16 cellular contexts compared by ENCODE assay signal in genomic region chr10:129675027-129675769, GRCh38.
A peak's percentile ranks its signal among the peaks of the same experiment; 100 is the strongest.
DNase-seq lines count a peak whose midpoint lies in the region; ATAC-seq, FAIRE-seq and TF ChIP-seq lines count a peak whose summit lies in the region.
"Had no signal": no experiment of that assay in that cellular context is flagged by ENCODE, and none has a peak within 500 bp of the region (broad histone marks: within the 10 kb centered on the region; RNA-seq: fewer than 3 reads in every experiment).

No MANE protein-coding gene starts in this region.

- H4K20me1 ChIP-seq in neural progenitor cell (ENCODE audit: low read depth) (no peaks in the 10 kb centered on the region), smooth muscle cell (ENCODE audit: low read depth) (no peaks in the 10 kb centered on the region)

- H3K36me3 ChIP-seq in esophagus muscularis mucosa, result no peaks in the 10 kb centered on the region
- H3K36me3 ChIP-seq in neural progenitor cell, result no peaks in the 10 kb centered on the region
- no peaks in the 10 kb centered on the region for H3K36me3 ChIP-seq in smooth muscle cell (ENCODE audit: low read depth)
- H3K36me3 ChIP-seq: HAP-1 had no signal

- H3K27me3 ChIP-seq in esophagus muscularis mucosa (no peaks in the 10 kb centered on the region), neural progenitor cell (no peaks in the 10 kb centered on the region), smooth muscle cell (ENCODE audit: low read depth) (no peaks in the 10 kb centered on the region)

- H3K4me3 ChIP-seq in esophagus muscularis mucosa (no peak overlapping the region), neural progenitor cell (no peak overlapping the region), smooth muscle cell (no peak overlapping the region)
- H3K4me3 ChIP-seq: HAP-1 had no signal

- 87% methylated on average over 17 of the region's 17 CpGs for whole genome bisulfite sequencing in esophagus muscularis mucosa
- WGBS in smooth muscle cell (ENCODE audit: low lambda C conversion rate), result 96% methylated on average over 17 of the region's 17 CpGs

- no peak overlapping the region for H3K4me3 Mint-ChIP-seq in stimulated activated naive CD8-positive, alpha-beta T cell treated with anti-CD3 and anti-CD28 coated beads, Interleukin-15, amount 100 ng/mL, for 72 hours
- no peak overlapping the region for H3K4me3 Mint-ChIP-seq in neural progenitor cell
- H3K4me3 Mint-ChIP-seq: CD4-positive, alpha-beta T cell had no signal

- H3K9ac ChIP-seq in neural progenitor cell (no peak overlapping the region), smooth muscle cell (ENCODE audit: low read depth) (no peak overlapping the region)

- no peak for DNase-seq in stimulated activated naive CD8-positive, alpha-beta T cell treated with anti-CD3 and anti-CD28 coated beads, Interleukin-15, amount 100 ng/mL, for 72 hours
- no peak for DNase-seq in stimulated activated naive CD8-positive, alpha-beta T cell treated with anti-CD3 and anti-CD28 coated beads, Interleukin-15, Interleukin-2, amounts not matched to agents 100 U/mL and 50 U/mL, for 24 hours
- peak; percentile 91 for DNase-seq in esophagus muscularis mucosa (ENCODE audit: extremely low spot score)
- DNase-seq in neural progenitor cell (ENCODE audit: low spot score), result no peak
- no peak for DNase-seq in smooth muscle cell (lab: John Stamatoyannopoulos, UW; ENCODE audit: unreplicated experiment)
- DNase-seq in NCI-H1436 (lab: John Stamatoyannopoulos, UW), result no peak
- DNase-seq in GM12891 (ENCODE audit: insufficient read length, low spot score), result no peak
- DNase-seq: 8988T; CD4-positive, alpha-beta T cell; DMS153; DMS79; GDM1 had no signal

- H3K4me1 ChIP-seq in esophagus muscularis mucosa, result no peaks in the 10 kb centered on the region
- H3K4me1 ChIP-seq in neural progenitor cell, result no peaks in the 10 kb centered on the region
- no peaks in the 10 kb centered on the region for H3K4me1 ChIP-seq in smooth muscle cell (ENCODE audit: low read depth)
- H3K4me1 ChIP-seq: HAP-1 had no signal

- H3K36me3 Mint-ChIP-seq in neural progenitor cell, result peaks cover 5% of the 10 kb centered on the region

- H3F3A ChIP-seq in neural progenitor cell (ENCODE audit: low read depth) (no peaks in the 10 kb centered on the region), smooth muscle cell (ENCODE audit: low read depth) (no peaks in the 10 kb centered on the region)

- no peak for TF ChIP-seq EP300 in esophagus muscularis mucosa (IDR thresholded peaks at IDR 0.05)

- H3K9me3 Mint-ChIP-seq in stimulated activated naive CD8-positive, alpha-beta T cell treated with anti-CD3 and anti-CD28 coated beads, Interleukin-15, amount 100 ng/mL, for 72 hours, result peaks cover 15 to 26% of the 10 kb centered on the region in 2 donors
- peaks cover 19% of the 10 kb centered on the region for H3K9me3 Mint-ChIP-seq in neural progenitor cell

- ATAC-seq in stimulated activated naive CD8-positive, alpha-beta T cell treated with anti-CD3 and anti-CD28 coated beads, Interleukin-15, amount 100 ng/mL, for 72 hours, result no peak
- no peak for ATAC-seq in stimulated activated naive CD8-positive, alpha-beta T cell treated with anti-CD3 and anti-CD28 coated beads, Interleukin-15, Interleukin-2, amounts not matched to agents 100 U/mL and 50 U/mL, for 24 hours
- no peak for ATAC-seq in GM19023 (IDR thresholded peaks at IDR 0.05; ENCODE audit: unreplicated experiment)

- TF ChIP-seq POLR2A in esophagus muscularis mucosa (IDR thresholded peaks at IDR 0.05; ENCODE audit: low read depth) (no peak), GM12891 (IDR thresholded peaks at IDR 0.05; ENCODE audit: low read depth, low read length) (no peak)

- H2AFZ ChIP-seq in neural progenitor cell (replicated peaks), result no peak overlapping the region
- no peak overlapping the region for H2AFZ ChIP-seq in smooth muscle cell (ENCODE audit: low read depth)

- no peak overlapping the region for H3K4me2 ChIP-seq in neural progenitor cell
- no peak overlapping the region for H3K4me2 ChIP-seq in smooth muscle cell

- peaks cover 6% of the 10 kb centered on the region for H3K4me1 Mint-ChIP-seq in stimulated activated naive CD8-positive, alpha-beta T cell treated with anti-CD3 and anti-CD28 coated beads, Interleukin-15, amount 100 ng/mL, for 72 hours
- H3K4me1 Mint-ChIP-seq in neural progenitor cell, result no peaks in the 10 kb centered on the region

- H3K27ac ChIP-seq in esophagus muscularis mucosa (replicated peaks in 1 of 4), result no peak overlapping the region
- no peak overlapping the region for H3K27ac ChIP-seq in neural progenitor cell
- H3K27ac ChIP-seq in smooth muscle cell (ENCODE audit: low read depth), result no peak overlapping the region
- H3K27ac ChIP-seq: C4-2B had no signal

- TF ChIP-seq CTCF in esophagus muscularis mucosa (IDR thresholded peaks at IDR 0.05) (no peak), neural progenitor cell (IDR thresholded peaks at IDR 0.05) (no peak), smooth muscle cell (IDR thresholded peaks at IDR 0.05; ENCODE audit: borderline replicate concordance, insufficient read depth, poor library complexity, severe bottlenecking) (no peak)

- H3K9me3 ChIP-seq in esophagus muscularis mucosa (peaks cover 0 to under 1% (median 0%) of the 10 kb centered on the region in 4 donors), neural progenitor cell (ENCODE audit: low read depth) (no peaks in the 10 kb centered on the region), smooth muscle cell (replicated peaks; ENCODE audit: low read depth) (no peaks in the 10 kb centered on the region)
- H3K9me3 ChIP-seq: HAP-1 had no signal

- intact Hi-C loops in esophagus muscularis mucosa (cut with DNase I), result no loop called here

- H3K27me3 Mint-ChIP-seq in stimulated activated naive CD8-positive, alpha-beta T cell treated with anti-CD3 and anti-CD28 coated beads, Interleukin-15, amount 100 ng/mL, for 72 hours, result no peaks in the 10 kb centered on the region
- peaks cover 6% of the 10 kb centered on the region for H3K27me3 Mint-ChIP-seq in neural progenitor cell (ENCODE audit: insufficient read depth, low read depth)
- H3K27me3 Mint-ChIP-seq: CD4-positive, alpha-beta T cell had no signal

- FAIRE-seq in GM12891 (lab: Jason Lieb, UNC), result no peak
- FAIRE-seq: GM19239 had no signal

- peak overlapping the region; percentile 74 to 92 for H3K27ac Mint-ChIP-seq in stimulated activated naive CD8-positive, alpha-beta T cell treated with anti-CD3 and anti-CD28 coated beads, Interleukin-15, amount 100 ng/mL, for 72 hours
- H3K27ac Mint-ChIP-seq in neural progenitor cell, result peak overlapping the region; percentile 26
- H3K27ac Mint-ChIP-seq: CD4-positive, alpha-beta T cell had no signal

- no peaks in the 10 kb centered on the region for H3K79me2 ChIP-seq in neural progenitor cell (ENCODE audit: low read depth)
- H3K79me2 ChIP-seq in smooth muscle cell (ENCODE audit: low read depth), result no peaks in the 10 kb centered on the region

TF ChIP-seq in GM12891, 5 proteins besides CTCF, POLR2A, EP300 and RAD21:
- TF ChIP-seq POLR2AphosphoS5 (IDR thresholded peaks at IDR 0.05; ENCODE audit: low read depth, low read length), result no peak
- TF ChIP-seq SPI1 (IDR thresholded peaks at IDR 0.05; ENCODE audit: low read depth, low read length), result no peak
- TF ChIP-seq TAF1 (IDR thresholded peaks at IDR 0.05; ENCODE audit: low read depth, low read length), result no peak
- TF ChIP-seq POU2F2 (IDR thresholded peaks at IDR 0.05; ENCODE audit: low read depth, low read length), result no peak
- TF ChIP-seq PAX5 (IDR thresholded peaks at IDR 0.05; ENCODE audit: insufficient read depth, low read length, severe bottlenecking), result no peak
